In genomic region chr15:62850791-62851291, GRCh38 we compare ENCODE assay signal across 11 cellular contexts.
DNase-seq lines count a peak whose midpoint lies in the region; ATAC-seq and TF ChIP-seq lines count a peak whose summit lies in the region.
"Had no signal": no experiment of that assay in that cellular context is flagged by ENCODE, and none has a peak within 500 bp of the region (broad histone marks: within the 10 kb centered on the region; RNA-seq: fewer than 3 reads in every experiment).

No MANE protein-coding gene starts in this region.

- peak overlapping the region; percentile 18 for H2AK9ac ChIP-seq in IMR-90 (replicated peaks; ENCODE audit: low read depth, low read length, poor library complexity)

- no peak for TF ChIP-seq POLR2A in IMR-90 (IDR thresholded peaks at IDR 0.05; ENCODE audit: low read depth, low read length)
- no peak for TF ChIP-seq POLR2A in adrenal gland (IDR thresholded peaks at IDR 0.05)

- in situ Hi-C loops in IMR-90 (cut with MboI; ENCODE audit: low sequenced_read_pairs), result no loop called here

- H4K91ac ChIP-seq in IMR-90 (ENCODE audit: insufficient read depth, low read depth, low read length), result peak overlapping the region; percentile 97

- H3K56ac ChIP-seq in IMR-90 (ENCODE audit: extremely low read depth, insufficient read depth, low read length) (peak overlapping the region; percentile 61; the same call in 1 of the 2 replicates), mesendoderm (ENCODE audit: low read length) (no peak overlapping the region)

- no peaks in the 10 kb centered on the region for H3K27me3 ChIP-seq in AG04450 (ENCODE audit: control insufficient read depth, insufficient read depth, low read length)
- no peaks in the 10 kb centered on the region for H3K27me3 ChIP-seq in IMR-90 (ENCODE audit: control insufficient read depth, insufficient read depth, low read length)
- H3K27me3 ChIP-seq in mesendoderm (ENCODE audit: insufficient read depth, low read length, poor library complexity), result no peaks in the 10 kb centered on the region
- H3K27me3 ChIP-seq in adrenal gland, result no peaks in the 10 kb centered on the region
- no peaks in the 10 kb centered on the region for H3K27me3 ChIP-seq in lower lobe of right lung (ENCODE audit: low read depth)

- peak overlapping the region; percentile 75 for H2AFZ ChIP-seq in IMR-90 (replicated peaks; ENCODE audit: low read length, poor library complexity)

- H2BK5ac ChIP-seq in IMR-90 (ENCODE audit: low read depth, low read length, poor library complexity, severe bottlenecking), result peak overlapping the region; percentile 89
- H2BK5ac ChIP-seq in mesendoderm (ENCODE audit: low read length), result no peak overlapping the region

- no peaks in the 10 kb centered on the region for H4K20me1 ChIP-seq in IMR-90 (ENCODE audit: insufficient read depth, low read length)

- CTCF ChIA-PET in AG04450 (lab: Charles Lee), result interaction anchor here (1.3 kb wide), 1 partner anchor 197 kb away, joined by 4 read pairs; no protein-coding TSS in a partner anchor
- CTCF ChIA-PET in IMR-90 (lab: Yijun Ruan, JAX), result interaction anchor here (1.1 kb wide), 1 partner anchor 179 kb away, joined by 4 read pairs; no protein-coding TSS in a partner anchor

- H2AK5ac ChIP-seq in IMR-90 (ENCODE audit: low read depth, low read length), result peak overlapping the region; percentile 90
- no peak overlapping the region for H2AK5ac ChIP-seq in mesendoderm (ENCODE audit: low read length)

- H3K4me3 ChIP-seq in AG04450 (ENCODE audit: low read depth, low read length) (no peak overlapping the region), IMR-90 (ENCODE audit: insufficient read depth, low read depth, low read length) (no peak overlapping the region), choroid plexus epithelial cell (ENCODE audit: low read depth, low read length) (peak overlapping the region; percentile 10), mesendoderm (ENCODE audit: low read length) (no peak overlapping the region), adrenal gland (no peak overlapping the region), lower lobe of right lung (no peak overlapping the region)

- H3K79me2 ChIP-seq in mesendoderm (ENCODE audit: control insufficient read depth, insufficient read depth, low read length), result no peaks in the 10 kb centered on the region

- no peak for TF ChIP-seq CTCF in AG04450 (IDR thresholded peaks at IDR 0.05; ENCODE audit: low read depth, low read length)
- no peak for TF ChIP-seq CTCF in IMR-90 (conservative IDR thresholded peaks at IDR 0.05; ENCODE audit: low read depth, low read length)
- no peak for TF ChIP-seq CTCF in choroid plexus epithelial cell (conservative IDR thresholded peaks at IDR 0.05; ENCODE audit: low read depth, low read length)
- TF ChIP-seq CTCF in adrenal gland (IDR thresholded peaks at IDR 0.05), result no peak
- TF ChIP-seq CTCF in lower lobe of right lung (IDR thresholded peaks at IDR 0.05), result no peak

- H3K36me3 ChIP-seq in IMR-90 (ENCODE audit: control insufficient read depth, insufficient read depth, low read length) (no peaks in the 10 kb centered on the region), mesendoderm (ENCODE audit: control insufficient read depth, insufficient read depth, low read length) (no peaks in the 10 kb centered on the region), adrenal gland (replicated peaks in 1 of 2) (no peaks in the 10 kb centered on the region), lower lobe of right lung (no peaks in the 10 kb centered on the region)

- H3K18ac ChIP-seq in IMR-90 (ENCODE audit: low read depth, low read length), result peak overlapping the region; percentile 68
- no peak overlapping the region for H3K18ac ChIP-seq in mesendoderm (ENCODE audit: low read length)

- H4K5ac ChIP-seq in IMR-90 (ENCODE audit: low read depth, low read length), result peak overlapping the region; percentile 83; the same call in 1 of the 2 replicates
- no peak overlapping the region for H4K5ac ChIP-seq in mesendoderm (ENCODE audit: low read length)

- H3K4me2 ChIP-seq in IMR-90 (ENCODE audit: low read depth, low read length) (peak overlapping the region; percentile 38; the same call in 1 of the 2 replicates), mesendoderm (ENCODE audit: low read length) (no peak overlapping the region)

- peak overlapping the region; percentile 92 for H2BK120ac ChIP-seq in IMR-90 (ENCODE audit: low read depth, low read length)
- H2BK120ac ChIP-seq in mesendoderm (ENCODE audit: low read depth, low read length), result no peak overlapping the region

- H2BK15ac ChIP-seq in IMR-90 (ENCODE audit: low read depth, low read length) (peak overlapping the region; percentile 79; the same call in 2 of the 3 replicates), mesendoderm (replicated peaks; ENCODE audit: low read depth) (no peak overlapping the region)

- intact Hi-C loops in IMR-90 (cut with micrococcal nuclease) (loop anchor here (5.0 kb wide), 1 partner anchor 241 kb away; no protein-coding TSS in a partner anchor), adrenal gland (cut with DNase I) (no loop called here), lower lobe of right lung (cut with DNase I) (no loop called here)

- peak overlapping the region; percentile 40; the same call in 1 of the 2 replicates for H3K9ac ChIP-seq in IMR-90 (ENCODE audit: low read depth, low read length)
- no peak overlapping the region for H3K9ac ChIP-seq in mesendoderm (ENCODE audit: low read length)

- peaks cover 23% of the 10 kb centered on the region for H3K4me1 ChIP-seq in IMR-90 (ENCODE audit: control insufficient read depth, insufficient read depth, low read length)
- peaks cover 9% of the 10 kb centered on the region for H3K4me1 ChIP-seq in mesendoderm (ENCODE audit: control insufficient read depth, low read depth, low read length)
- H3K4me1 ChIP-seq in adrenal gland (replicated peaks in 1 of 2), result no peaks in the 10 kb centered on the region
- H3K4me1 ChIP-seq in lower lobe of right lung, result peaks cover 7% of the 10 kb centered on the region

- peak overlapping the region; percentile 92 for H3K14ac ChIP-seq in IMR-90 (replicated peaks; ENCODE audit: low read depth, low read length)

- peaks cover 6% of the 10 kb centered on the region; the same call in 1 of the 2 replicates for H3K9me3 ChIP-seq in AG04450 (ENCODE audit: control insufficient read depth, insufficient read depth, low read length)
- H3K9me3 ChIP-seq in IMR-90 (ENCODE audit: control insufficient read depth, insufficient read depth, low read length), result no peaks in the 10 kb centered on the region
- H3K9me3 ChIP-seq in adrenal gland (replicated peaks in 1 of 3), result no peaks in the 10 kb centered on the region
- H3K9me3 ChIP-seq in lower lobe of right lung, result no peaks in the 10 kb centered on the region

- DNase-seq in AG04450 (ENCODE audit: low read depth, low spot score) (peak; percentile 56), IMR-90 (peak; percentile 76), choroid plexus epithelial cell (ENCODE audit: low read depth) (peak; percentile 83), mesendoderm (peak; percentile 96), adrenal gland (no peak), SIG-M5 treated with dmso at 0.1 percent for 504 hours (lab: John Stamatoyannopoulos, UW; ENCODE audit: unreplicated experiment) (no peak), lower lobe of right lung (no peak)
- DNase-seq: activated naive CD4-positive, alpha-beta T cell treated with anti-CD3 and anti-CD28 coated beads, Interleukin-2, amount 50 U/mL, for 16 hours; NCI-H526 treated with DMSO at 0.1 percent for 48 hours had no signal

- peak overlapping the region; percentile 94 for H2BK20ac ChIP-seq in IMR-90 (ENCODE audit: low read depth, low read length)

- POLR2A ChIA-PET in AG04450 (lab: Yijun Ruan, JAX) (interaction anchor here (0.8 to 2.0 kb wide), 7 partner anchors 41 to 197 kb away, joined by 3 to 12 read pairs (median 4); partner anchors contain the start of gene TPM1), IMR-90 (lab: Charles Lee; ENCODE audit: unreplicated experiment) (interaction anchor here (1.2 to 1.5 kb wide), 3 partner anchors 192 to 197 kb away, joined by 6 to 9 read pairs (median 7); partner anchors contain the start of gene TPM1)

- BruUV-seq in IMR-90 (replicated peaks; lab: Mats Ljungman, UMichigan), result no TSS peak

- H3K9me1 ChIP-seq in IMR-90 (ENCODE audit: insufficient read depth, low read length), result peaks cover 24% of the 10 kb centered on the region

- 0 out of 2 replicates have a peak, but pooled peaks have one; percentile 1 for TF ChIP-seq RAD21 in IMR-90 (IDR thresholded peaks at IDR 0.05; ENCODE audit: low read length)

- peak overlapping the region; percentile 92 for H3K4ac ChIP-seq in IMR-90 (ENCODE audit: low read depth, low read length)
- no peak overlapping the region for H3K4ac ChIP-seq in mesendoderm (ENCODE audit: low read depth, low read length)

- 51% methylated on average over 4 of the region's 9 CpGs; no CpG with 5 or more reads in 1 of the 2 experiments for WGBS in IMR-90 (ENCODE audit: extremely low coverage in 2 of 2, insufficient read length in 1 of 2), 2 experiments
- no CpG with 5 or more reads among the region's 9 CpGs for WGBS in mesendoderm (ENCODE audit: extremely low coverage, insufficient coverage, low lambda C conversion rate)
- 84 to 91% (median 86%) methylated on average over 9 of the region's 9 CpGs for WGBS in adrenal gland, 4 donors

- peaks cover 0 to 10% of the 10 kb centered on the region in 2 experiments; a peak in 1 of 4 replicates for H3K79me1 ChIP-seq in IMR-90 (ENCODE audit: low read depth in 1 of 2, low read length in 2 of 2)
- no peaks in the 10 kb centered on the region for H3K79me1 ChIP-seq in mesendoderm (ENCODE audit: low read length)

- H3K27ac ChIP-seq in AG04450 (ENCODE audit: low read depth, low read length), result no peak overlapping the region
- H3K27ac ChIP-seq in IMR-90 (ENCODE audit: insufficient read depth, low read length), result peak overlapping the region; percentile 46
- peak overlapping the region; percentile 53 for H3K27ac ChIP-seq in mesendoderm (ENCODE audit: low read depth, low read length)
- H3K27ac ChIP-seq in adrenal gland, result no peak overlapping the region
- no peak overlapping the region for H3K27ac ChIP-seq in lower lobe of right lung
- H3K27ac ChIP-seq: VCaP had no signal

- H4K8ac ChIP-seq in IMR-90 (ENCODE audit: low read depth in 2 of 2, low read length in 2 of 2) (peak overlapping the region; percentile 68 to 85), mesendoderm (ENCODE audit: low read depth, low read length) (no peak overlapping the region)

- dilution Hi-C loops in IMR-90 (cut with HindIII; ENCODE audit: low sequenced_read_pairs, unreplicated experiment), result no loop called here

- H3K23ac ChIP-seq in IMR-90 (ENCODE audit: low read depth, low read length) (peak overlapping the region; percentile 85), mesendoderm (ENCODE audit: low read length) (no peak overlapping the region)

- ATAC-seq in IMR-90 (ENCODE audit: low read depth) (peak; percentile 91), lower lobe of right lung (no peak), HG03139 (IDR thresholded peaks at IDR 0.05; ENCODE audit: unreplicated experiment) (no peak)

TF ChIP-seq in IMR-90, 13 proteins besides CTCF, POLR2A, EP300 and RAD21:
- TF ChIP-seq BHLHE40 (IDR thresholded peaks at IDR 0.05; ENCODE audit: low read depth, low read length) (0 out of 2 replicates have a peak, but pooled peaks have one; percentile 6), CHD1 (IDR thresholded peaks at IDR 0.05; ENCODE audit: low read depth, low read length) (no peak), RCOR1 (IDR thresholded peaks at IDR 0.05; ENCODE audit: insufficient replicate concordance, low read length) (peak; percentile 26), SMC3 (IDR thresholded peaks at IDR 0.05; ENCODE audit: low read depth, low read length) (no peak), MAZ (IDR thresholded peaks at IDR 0.05; ENCODE audit: borderline replicate concordance, low read depth, low read length) (no peak)

Comparison
In these comparisons a context has a peak if more than half of its experiments do, and no peak if none do; other contexts are left out.
1. DNase-seq: peak in AG04450 (single experiment), IMR-90 (single experiment), choroid plexus epithelial cell (single experiment) and mesendoderm (single experiment); none in adrenal gland (0 of 7), SIG-M5 treated with dmso at 0.1 percent for 504 hours (single experiment) and lower lobe of right lung (single experiment).
2. H3K27ac ChIP-seq: peak in IMR-90 (single experiment) and mesendoderm (single experiment); none in AG04450 (single experiment), adrenal gland (0 of 5) and lower lobe of right lung (single experiment).